Comparison of ENCODE assay signal across 34 cellular contexts in the genomic region with DNA sequence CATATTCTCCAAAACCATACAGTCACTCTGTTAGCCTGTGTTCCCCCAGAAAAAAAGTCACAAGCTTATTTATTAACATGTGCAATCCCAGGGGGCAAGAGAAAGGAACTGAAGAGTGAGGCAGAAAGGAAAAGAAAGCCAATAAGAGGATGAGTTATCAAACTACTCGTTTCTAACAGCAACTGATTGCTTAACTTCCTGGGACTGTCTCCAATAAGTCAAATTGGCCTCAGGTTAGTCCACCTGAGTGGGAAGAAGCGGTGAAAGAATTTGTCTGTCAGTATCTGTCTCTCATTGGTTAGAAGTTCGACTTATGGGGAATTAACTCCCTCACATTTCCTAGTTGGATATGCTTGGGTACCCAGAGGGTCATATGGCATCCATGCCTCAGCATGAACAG. TPM values are rescaled to one million over a fixed set of nuclear protein-coding genes. Genes with fewer than 3 reads are reported as not detected.
"Had no signal": no experiment of that assay in that cellular context is flagged by ENCODE, and none has a peak within 500 bp of the region (broad histone marks: within the 10 kb centered on the region; RNA-seq: fewer than 3 reads in every experiment).

No MANE protein-coding gene starts in this region.

- H3K4me1 ChIP-seq: ascending aorta, breast epithelium, colonic mucosa, esophagus squamous epithelium, gastroesophageal sphincter had no signal

- DNase-seq: activated CD4-positive, alpha-beta memory T cell treated with anti-CD3 and anti-CD28 coated beads, Interleukin-2, amount 10 ng/mL, durations not matched to agents 7 days and 5 days; activated CD4-positive, alpha-beta T cell treated with anti-CD3 and anti-CD28 coated beads for 1 hour; activated CD4-positive, alpha-beta T cell treated with anti-CD3 and anti-CD28 coated beads for 4 hours; activated CD4-positive, alpha-beta T cell treated with anti-CD3 and anti-CD28 coated beads, Interleukin-2, amount 10 ng/mL, durations not matched to agents 7 days and 5 days; activated CD4-positive, alpha-beta T cell treated with anti-CD3 and anti-CD28 coated beads, Interleukin-2, amount 50 U/mL, for 4 hours; activated CD8-positive, alpha-beta memory T cell treated with anti-CD3 and anti-CD28 coated beads, Interleukin-2, amount 50 U/mL, for 48 hours; activated gamma-delta T cell; activated naive CD4-positive, alpha-beta T cell; activated naive CD4-positive, alpha-beta T cell treated with anti-CD3 and anti-CD28 coated beads, Interleukin-2, amount 10 ng/mL, durations not matched to agents 7 days and 5 days; activated naive CD8-positive, alpha-beta T cell treated with anti-CD3 and anti-CD28 coated beads, Interleukin-2, amount 10 ng/mL, durations not matched to agents 7 days and 5 days; activated T-cell treated with anti-CD3 and anti-CD28 coated beads for 4 hours; activated T-cell treated with anti-CD3 and anti-CD28 coated beads, Interleukin-2, amount 50 U/mL, for 24 hours; activated T-cell treated with anti-CD3 and anti-CD28 coated beads, Interleukin-2, amount 50 U/mL, for 72 hours; central memory CD4-positive, alpha-beta T cell; cerebellar nuclear complex; colonic mucosa; effector CD8-positive, alpha-beta T cell; esophagus squamous epithelium; foreskin melanocyte; T-cell; T-helper 9 cell had no signal

- ATAC-seq: activated naive CD4-positive, alpha-beta T cell treated with anti-CD3 and anti-CD28 coated beads, Interleukin-2, amount 50 U/mL, for 72 hours; activated T-cell treated with anti-CD3 and anti-CD28 coated beads, Interleukin-2, amount 50 U/mL, for 72 hours; gastroesophageal sphincter; T-cell; WTC11 had no signal

- H3K27me3 ChIP-seq: ascending aorta, cardiac muscle cell, colonic mucosa, esophagus squamous epithelium, gastroesophageal sphincter had no signal

- H3K9me3 ChIP-seq: ascending aorta, breast epithelium, colonic mucosa, esophagus squamous epithelium, gastroesophageal sphincter had no signal

- H3K27ac ChIP-seq: ascending aorta, breast epithelium, cardiac muscle cell, colonic mucosa, epithelial cell of prostate, esophagus squamous epithelium, gastroesophageal sphincter had no signal

- H3K4me3 ChIP-seq: ascending aorta, breast epithelium, cardiac muscle cell, colonic mucosa, esophagus squamous epithelium, gastroesophageal sphincter had no signal

- H3K36me3 ChIP-seq: ascending aorta, breast epithelium, cardiac muscle cell, colonic mucosa, esophagus squamous epithelium, gastroesophageal sphincter had no signal

RNA-seq across cellular contexts. Expression of a gene that starts 14.1 kb away (rescaled TPM):
- total RNA-seq: activated CD4-positive, alpha-beta memory T cell treated with anti-CD3 and anti-CD28 coated beads, Interleukin-2, amount 10 ng/mL, durations not matched to agents 7 days and 5 days; activated CD4-positive, alpha-beta T cell treated with anti-CD3 and anti-CD28 coated beads, Interleukin-2, amount 10 ng/mL, durations not matched to agents 7 days and 5 days; activated naive CD4-positive, alpha-beta T cell treated with anti-CD3 and anti-CD28 coated beads, Interleukin-2, amount 50 U/mL, for 72 hours; activated naive CD8-positive, alpha-beta T cell treated with anti-CD3 and anti-CD28 coated beads, Interleukin-2, amount 10 ng/mL, durations not matched to agents 7 days and 5 days; activated T-cell treated with anti-CD3 and anti-CD28 coated beads, Interleukin-2, amount 50 U/mL, for 72 hours; breast epithelium; cardiac muscle cell; dermis microvascular lymphatic vessel endothelial cell; endothelial cell of umbilical vein; esophagus squamous epithelium; fibroblast of lung; fibroblast of villous mesenchyme; gastroesophageal sphincter; glomerular endothelial cell; T-helper 2 cell treated with Interferon-gamma antibody and Interleukin-4, amounts not matched to agents 100 ng/mL and 5 ng/mL, for 36 hours had no signal
